12 cellular contexts compared by ENCODE assay signal in genomic region chr6:153553627-153554026, GRCh38.
A peak's percentile ranks its signal among the peaks of the same experiment; 100 is the strongest.
DNase-seq lines count a peak whose midpoint lies in the region; ATAC-seq and TF ChIP-seq lines count a peak whose summit lies in the region.
"Had no signal": no experiment of that assay in that cellular context is flagged by ENCODE, and none has a peak within 500 bp of the region (broad histone marks: within the 10 kb centered on the region; RNA-seq: fewer than 3 reads in every experiment).

No MANE protein-coding gene starts in this region.

- no peak overlapping the region for H3T11ph ChIP-seq in H9 (ENCODE audit: low read length)

- CTCF ChIA-PET in activated CD4-positive, alpha-beta memory T cell treated with anti-CD3 and anti-CD28 coated beads, Interleukin-2, amount 10 ng/mL, durations not matched to agents 7 days and 5 days (lab: Charles Lee) = no interaction called here
- CTCF ChIA-PET in activated CD8-positive, alpha-beta T cell treated with anti-CD3 and anti-CD28 coated beads for 36 hours (lab: Charles Lee) = no interaction called here

- H3K23me2 ChIP-seq in H9 (ENCODE audit: insufficient read length, low read depth, low read length, poor library complexity, severe bottlenecking) = no peaks in the 10 kb centered on the region

- H3K27me3 ChIP-seq in H9 (ENCODE audit: insufficient read depth, low read length) = no peaks in the 10 kb centered on the region

- H3K4me1 Mint-ChIP-seq in H9 = no peaks in the 10 kb centered on the region
- no peaks in the 10 kb centered on the region for H3K4me1 Mint-ChIP-seq in activated CD4-positive, alpha-beta memory T cell treated with anti-CD3 and anti-CD28 coated beads, Interleukin-2, amount 10 ng/mL, durations not matched to agents 7 days and 5 days
- no peaks in the 10 kb centered on the region for H3K4me1 Mint-ChIP-seq in activated CD8-positive, alpha-beta T cell treated with anti-CD3 and anti-CD28 coated beads for 36 hours (ENCODE audit: low read depth)
- H3K4me1 Mint-ChIP-seq: stimulated activated memory B cell treated with anti-CD40 and anti-IgM and Interleukin-4, amounts not matched to agents 10 μg/mL and 1 μg/mL and 100 μg/mL, for 72 hours had no signal

- no peak overlapping the region for H3K4me2 ChIP-seq in H9 (ENCODE audit: insufficient read depth, insufficient read length, low read length)
- H3K4me2 ChIP-seq: KMS-11 had no signal

- H2AK5ac ChIP-seq in H9 (ENCODE audit: insufficient read length, low read length) = no peak overlapping the region

- H2BK120ac ChIP-seq in H9 (ENCODE audit: low read depth, low read length, poor library complexity, severe bottlenecking) = no peak overlapping the region

- WGBS in H9 (ENCODE audit: extremely low coverage, insufficient read length, low lambda C conversion rate) = no CpG with 5 or more reads among the region's 1 CpG

- H3K4ac ChIP-seq in H9 (ENCODE audit: low read depth, low read length) = no peak overlapping the region

- no peaks in the 10 kb centered on the region for H3K9me3 ChIP-seq in H9 (ENCODE audit: control insufficient read depth, low read depth, low read length)

- H3K79me2 ChIP-seq in H9 (ENCODE audit: insufficient read depth, low read length) = no peaks in the 10 kb centered on the region

- no peak overlapping the region for H3K56ac ChIP-seq in H9 (ENCODE audit: insufficient read length, low read depth, low read length)

- no peak overlapping the region for H3K9ac ChIP-seq in H9 (ENCODE audit: extremely low read depth, insufficient read length, low read length)
- H3K9ac ChIP-seq: KMS-11 had no signal

- H4K20me1 ChIP-seq in H9 (ENCODE audit: control insufficient read depth, insufficient read depth, insufficient read length) = no peaks in the 10 kb centered on the region

- H3K27ac ChIP-seq in H9 (ENCODE audit: insufficient read length, low read depth, low read length) = no peak overlapping the region
- H3K27ac ChIP-seq: KMS-11 had no signal

- intact Hi-C loops in activated CD8-positive, alpha-beta T cell treated with anti-CD3 and anti-CD28 coated beads for 36 hours (cut with micrococcal nuclease) = no loop called here

- H3K9me3 Mint-ChIP-seq in H9 = no peaks in the 10 kb centered on the region
- H3K9me3 Mint-ChIP-seq in activated CD4-positive, alpha-beta memory T cell treated with anti-CD3 and anti-CD28 coated beads, Interleukin-2, amount 10 ng/mL, durations not matched to agents 7 days and 5 days = no peaks in the 10 kb centered on the region
- H3K9me3 Mint-ChIP-seq in activated CD8-positive, alpha-beta T cell treated with anti-CD3 and anti-CD28 coated beads for 36 hours = no peaks in the 10 kb centered on the region

- H2BK12ac ChIP-seq in H9 (ENCODE audit: insufficient read length, low read depth, low read length) = no peak overlapping the region

- H4K5ac ChIP-seq in H9 (ENCODE audit: insufficient read length, low read depth, low read length) = no peak overlapping the region

- H4K8ac ChIP-seq in H9 (replicated peaks; ENCODE audit: insufficient read length, low read depth, low read length) = no peak overlapping the region

- no peak overlapping the region for H3K23ac ChIP-seq in H9 (ENCODE audit: insufficient read length, low read depth, low read length)

- TF ChIP-seq CTCF in H9 (conservative IDR thresholded peaks at IDR 0.05) = peak; percentile 77
- TF ChIP-seq CTCF in activated CD8-positive, alpha-beta T cell treated with anti-CD3 and anti-CD28 coated beads for 36 hours (IDR thresholded peaks at IDR 0.05) = no peak

- H3K4me1 ChIP-seq in H9 (ENCODE audit: insufficient read depth, low read length) = 0 out of 2 replicates have a peak, but pooled peaks cover 2% of the 10 kb centered on the region

- no peak overlapping the region for H4K91ac ChIP-seq in H9 (ENCODE audit: insufficient read length, low read depth, low read length)

- no peak overlapping the region for H2BK20ac ChIP-seq in H9 (ENCODE audit: low read depth, low read length, poor library complexity, severe bottlenecking)

- no peak overlapping the region for H3K18ac ChIP-seq in H9 (ENCODE audit: insufficient read length, low read depth, low read length)

- H3K36me3 Mint-ChIP-seq in H9 (ENCODE audit: insufficient read depth in 1 of 3, low read depth in 3 of 3) = no peaks in the 10 kb centered on the region
- H3K36me3 Mint-ChIP-seq in activated CD4-positive, alpha-beta memory T cell treated with anti-CD3 and anti-CD28 coated beads, Interleukin-2, amount 10 ng/mL, durations not matched to agents 7 days and 5 days (ENCODE audit: low read depth) = no peaks in the 10 kb centered on the region
- no peaks in the 10 kb centered on the region for H3K36me3 Mint-ChIP-seq in activated CD8-positive, alpha-beta T cell treated with anti-CD3 and anti-CD28 coated beads for 36 hours (ENCODE audit: low read depth)
- H3K36me3 Mint-ChIP-seq: stimulated activated memory B cell treated with anti-CD40 and anti-IgM and Interleukin-4, amounts not matched to agents 10 μg/mL and 1 μg/mL and 100 μg/mL, for 72 hours had no signal

- H3K27ac Mint-ChIP-seq in H9 = no peak overlapping the region
- no peak overlapping the region for H3K27ac Mint-ChIP-seq in activated CD4-positive, alpha-beta memory T cell treated with anti-CD3 and anti-CD28 coated beads, Interleukin-2, amount 10 ng/mL, durations not matched to agents 7 days and 5 days
- no peak overlapping the region for H3K27ac Mint-ChIP-seq in activated CD8-positive, alpha-beta T cell treated with anti-CD3 and anti-CD28 coated beads for 36 hours
- H3K27ac Mint-ChIP-seq: HFFc6; stimulated activated memory B cell treated with anti-CD40 and anti-IgM and Interleukin-4, amounts not matched to agents 10 μg/mL and 1 μg/mL and 100 μg/mL, for 72 hours had no signal

- DNase-seq in DMS53 (lab: John Stamatoyannopoulos, UW) (peak; percentile 69), H9 (peak; percentile 66), iris pigment epithelial cell (ENCODE audit: low read depth) (peak; percentile 31), SKM-1 treated with dmso at 0.1 percent for 144 hours (lab: John Stamatoyannopoulos, UW; ENCODE audit: unreplicated experiment) (no peak), left lobe of liver (ENCODE audit: low spot score) (no peak)
- DNase-seq in activated CD4-positive, alpha-beta memory T cell treated with anti-CD3 and anti-CD28 coated beads, Interleukin-2, amount 10 ng/mL, durations not matched to agents 7 days and 5 days = no peak
- DNase-seq in activated CD8-positive, alpha-beta T cell treated with anti-CD3 and anti-CD28 coated beads for 36 hours = no peak
- DNase-seq: HFFc6, right cardiac atrium had no signal

- H2BK5ac ChIP-seq in H9 (ENCODE audit: insufficient read length, low read length) = no peak overlapping the region

- POLR2A ChIA-PET in activated CD4-positive, alpha-beta memory T cell treated with anti-CD3 and anti-CD28 coated beads, Interleukin-2, amount 10 ng/mL, durations not matched to agents 7 days and 5 days (lab: Charles Lee) = no interaction called here
- POLR2A ChIA-PET in activated CD8-positive, alpha-beta T cell treated with anti-CD3 and anti-CD28 coated beads for 36 hours (lab: Charles Lee) = no interaction called here

- no peaks in the 10 kb centered on the region for H3K79me1 ChIP-seq in H9 (ENCODE audit: insufficient read depth, low read depth, low read length, poor library complexity, severe bottlenecking)

- no peaks in the 10 kb centered on the region for H3K27me3 Mint-ChIP-seq in H9 (ENCODE audit: low read depth)
- no peaks in the 10 kb centered on the region for H3K27me3 Mint-ChIP-seq in activated CD4-positive, alpha-beta memory T cell treated with anti-CD3 and anti-CD28 coated beads, Interleukin-2, amount 10 ng/mL, durations not matched to agents 7 days and 5 days
- H3K27me3 Mint-ChIP-seq in activated CD8-positive, alpha-beta T cell treated with anti-CD3 and anti-CD28 coated beads for 36 hours = no peaks in the 10 kb centered on the region
- H3K27me3 Mint-ChIP-seq: stimulated activated memory B cell treated with anti-CD40 and anti-IgM and Interleukin-4, amounts not matched to agents 10 μg/mL and 1 μg/mL and 100 μg/mL, for 72 hours had no signal

- no peak overlapping the region for H2AFZ ChIP-seq in H9 (ENCODE audit: low read length)

- H3K14ac ChIP-seq in H9 (ENCODE audit: insufficient read depth, low read length) = no peak overlapping the region

- H2BK15ac ChIP-seq in H9 (ENCODE audit: low read depth, low read length) = no peak overlapping the region

- H3K4me3 Mint-ChIP-seq in H9 = no peak overlapping the region
- no peak overlapping the region for H3K4me3 Mint-ChIP-seq in activated CD4-positive, alpha-beta memory T cell treated with anti-CD3 and anti-CD28 coated beads, Interleukin-2, amount 10 ng/mL, durations not matched to agents 7 days and 5 days
- H3K4me3 Mint-ChIP-seq in activated CD8-positive, alpha-beta T cell treated with anti-CD3 and anti-CD28 coated beads for 36 hours = no peak overlapping the region
- H3K4me3 Mint-ChIP-seq: HFFc6; stimulated activated memory B cell treated with anti-CD40 and anti-IgM and Interleukin-4, amounts not matched to agents 10 μg/mL and 1 μg/mL and 100 μg/mL, for 72 hours had no signal

- ATAC-seq in SK-N-SH treated with all-trans-retinoic acid at 6 μM for 48 hours (peak; percentile 93), left lobe of liver (no peak)
- ATAC-seq in activated CD8-positive, alpha-beta T cell treated with anti-CD3 and anti-CD28 coated beads for 36 hours = no peak
- ATAC-seq: right cardiac atrium; stimulated activated memory B cell treated with anti-CD40 and anti-IgM and Interleukin-4, amounts not matched to agents 10 μg/mL and 1 μg/mL and 100 μg/mL, for 72 hours had no signal

TF ChIP-seq in SK-N-SH treated with all-trans-retinoic acid at 6 μM for 48 hours, 23 proteins besides CTCF, POLR2A, EP300 and RAD21 (continues in another document):
- TF ChIP-seq ZNF8 (CRISPR knock-in tag; IDR thresholded peaks at IDR 0.05) = no peak
- no peak for TF ChIP-seq PPARA (CRISPR knock-in tag; IDR thresholded peaks at IDR 0.05; ENCODE audit: borderline replicate concordance)
- TF ChIP-seq BACH2 (CRISPR knock-in tag; IDR thresholded peaks at IDR 0.05; ENCODE audit: borderline replicate concordance) = no peak
- TF ChIP-seq SNAI2 (CRISPR knock-in tag; IDR thresholded peaks at IDR 0.05) = no peak
- no peak for TF ChIP-seq ARNTL (CRISPR knock-in tag; IDR thresholded peaks at IDR 0.05; ENCODE audit: borderline replicate concordance, low read depth)
- TF ChIP-seq ESRRG (CRISPR knock-in tag; IDR thresholded peaks at IDR 0.05) = no peak
- TF ChIP-seq ZNF565 (CRISPR knock-in tag; conservative IDR thresholded peaks at IDR 0.05; ENCODE audit: low read depth) = no peak

Comparison
In these comparisons a context has a peak if more than half of its experiments do, and no peak if none do; other contexts are left out.
1. DNase-seq: peak in DMS53 (single experiment), H9 (single experiment) and iris pigment epithelial cell (single experiment); none in SKM-1 treated with dmso at 0.1 percent for 144 hours (single experiment), activated CD4-positive, alpha-beta memory T cell treated with anti-CD3 and anti-CD28 coated beads, Interleukin-2, amount 10 ng/mL, durations not matched to agents 7 days and 5 days (single experiment), left lobe of liver (single experiment) and activated CD8-positive, alpha-beta T cell treated with anti-CD3 and anti-CD28 coated beads for 36 hours (single experiment).